Comparison of ENCODE assay signal across 1 cellular context in the genomic region with DNA sequence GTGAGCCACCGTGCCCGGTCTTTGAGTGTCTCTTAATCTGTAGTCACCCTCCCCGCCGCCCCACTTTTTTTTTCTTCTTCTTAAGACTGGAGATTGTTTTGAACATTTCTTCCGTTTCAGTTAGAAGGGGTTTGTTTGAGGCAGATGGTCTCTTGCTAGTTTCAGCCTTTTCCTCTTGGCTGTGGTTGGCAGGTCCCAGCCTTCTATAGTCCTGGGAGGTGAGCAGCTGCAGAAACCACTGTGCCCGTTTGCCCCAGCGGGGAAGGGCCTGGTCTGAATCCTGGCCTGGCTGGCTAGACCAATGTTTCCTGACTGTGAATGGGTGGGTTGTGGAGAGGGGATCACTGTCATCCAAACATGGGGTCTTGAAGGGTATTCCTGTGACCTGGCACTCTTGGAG.
TF ChIP-seq lines count a peak whose summit lies in the region.

No MANE protein-coding gene starts in this region.

TF ChIP-seq in GM12878, 131 proteins besides CTCF, POLR2A, EP300 and RAD21:
- TF ChIP-seq, protein P1, sequence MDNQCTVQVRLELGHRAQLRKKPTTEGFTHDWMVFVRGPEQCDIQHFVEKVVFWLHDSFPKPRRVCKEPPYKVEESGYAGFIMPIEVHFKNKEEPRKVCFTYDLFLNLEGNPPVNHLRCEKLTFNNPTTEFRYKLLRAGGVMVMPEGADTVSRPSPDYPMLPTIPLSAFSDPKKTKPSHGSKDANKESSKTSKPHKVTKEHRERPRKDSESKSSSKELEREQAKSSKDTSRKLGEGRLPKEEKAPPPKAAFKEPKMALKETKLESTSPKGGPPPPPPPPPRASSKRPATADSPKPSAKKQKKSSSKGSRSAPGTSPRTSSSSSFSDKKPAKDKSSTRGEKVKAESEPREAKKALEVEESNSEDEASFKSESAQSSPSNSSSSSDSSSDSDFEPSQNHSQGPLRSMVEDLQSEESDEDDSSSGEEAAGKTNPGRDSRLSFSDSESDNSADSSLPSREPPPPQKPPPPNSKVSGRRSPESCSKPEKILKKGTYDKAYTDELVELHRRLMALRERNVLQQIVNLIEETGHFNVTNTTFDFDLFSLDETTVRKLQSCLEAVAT (IDR thresholded peaks at IDR 0.05), result 0 out of 2 replicates have a peak, but pooled peaks have one; percentile 5
- TF ChIP-seq NR2F1 (conservative IDR thresholded peaks at IDR 0.05) (no peak), TARDBP (IDR thresholded peaks at IDR 0.05; ENCODE audit: borderline replicate concordance) (no peak), MTA3 (IDR thresholded peaks at IDR 0.05; ENCODE audit: borderline replicate concordance, low read length) (no peak)
